In genomic region chr10:7953447-7953846, GRCh38 we compare ENCODE assay signal across 18 cellular contexts.
DNase-seq lines count a peak whose midpoint lies in the region; ATAC-seq and TF ChIP-seq lines count a peak whose summit lies in the region.
"Had no signal": no experiment of that assay in that cellular context is flagged by ENCODE, and none has a peak within 500 bp of the region (broad histone marks: within the 10 kb centered on the region; RNA-seq: fewer than 3 reads in every experiment).

No MANE protein-coding gene starts in this region.

- peak overlapping the region; percentile 84 for H2BK20ac ChIP-seq in IMR-90 (ENCODE audit: low read depth, low read length)

- no peak overlapping the region for H3K4me3 Mint-ChIP-seq in stimulated activated memory B cell treated with anti-CD40 and anti-IgM and Interleukin-4, amounts not matched to agents 10 μg/mL and 1 μg/mL and 100 μg/mL, for 72 hours
- H3K4me3 Mint-ChIP-seq in naive thymus-derived CD4-positive, alpha-beta T cell: no peak overlapping the region
- H3K4me3 Mint-ChIP-seq: CD4-positive, alpha-beta T cell; HFFc6 had no signal

- peaks cover 9% of the 10 kb centered on the region for H3K36me3 Mint-ChIP-seq in stimulated activated memory B cell treated with anti-CD40 and anti-IgM and Interleukin-4, amounts not matched to agents 10 μg/mL and 1 μg/mL and 100 μg/mL, for 72 hours
- H3K36me3 Mint-ChIP-seq in naive thymus-derived CD4-positive, alpha-beta T cell: peaks cover 0 to 27% (median 11%) of the 10 kb centered on the region in 5 donors

- peaks cover 16% of the 10 kb centered on the region for H3K4me1 ChIP-seq in IMR-90 (ENCODE audit: control insufficient read depth, insufficient read depth, low read length)
- H3K4me1 ChIP-seq in naive thymus-derived CD4-positive, alpha-beta T cell (ENCODE audit: control insufficient read depth in 2 of 2, insufficient read depth in 2 of 2, low read length in 2 of 2): no peaks in the 10 kb centered on the region

- H3K27me3 Mint-ChIP-seq in stimulated activated memory B cell treated with anti-CD40 and anti-IgM and Interleukin-4, amounts not matched to agents 10 μg/mL and 1 μg/mL and 100 μg/mL, for 72 hours: no peaks in the 10 kb centered on the region
- no peaks in the 10 kb centered on the region for H3K27me3 Mint-ChIP-seq in naive thymus-derived CD4-positive, alpha-beta T cell
- H3K27me3 Mint-ChIP-seq: CD4-positive, alpha-beta T cell had no signal

- peaks cover 16 to 38% of the 10 kb centered on the region in 2 experiments for H3K79me1 ChIP-seq in IMR-90 (ENCODE audit: low read depth in 1 of 2, low read length in 2 of 2)

- DNase-seq in IMR-90: no peak
- DNase-seq in SW480 (ENCODE audit: low spot score): peak; percentile 66
- no peak for DNase-seq in left colon
- no peak for DNase-seq in activated gamma-delta T cell (lab: John Stamatoyannopoulos, UW)
- DNase-seq in activated T-cell treated with anti-CD3 and anti-CD28 coated beads for 4 hours: no peak
- no peak for DNase-seq in naive thymus-derived CD4-positive, alpha-beta T cell
- DNase-seq: AML-193; CD4-positive, alpha-beta T cell; DMS153; DMS79; GDM1; GOT3; H7; HFFc6 had no signal

- no peak for TF ChIP-seq RAD21 in IMR-90 (IDR thresholded peaks at IDR 0.05; ENCODE audit: low read length)

- peak overlapping the region in 1 of 2 experiments; percentile 56; a peak in 1 of 4 replicates for H4K8ac ChIP-seq in IMR-90 (ENCODE audit: low read depth in 2 of 2, low read length in 2 of 2)

- H3K36me3 ChIP-seq in IMR-90 (ENCODE audit: control insufficient read depth, insufficient read depth, low read length): no peaks in the 10 kb centered on the region
- H3K36me3 ChIP-seq in naive thymus-derived CD4-positive, alpha-beta T cell (ENCODE audit: control insufficient read depth in 2 of 3, insufficient read depth in 3 of 3, low read length in 3 of 3): no peaks in the 10 kb centered on the region

- WGBS in IMR-90 (ENCODE audit: extremely low coverage in 2 of 2, insufficient read length in 1 of 2), 2 experiments: no CpG with 5 or more reads among the region's 4 CpGs

- no peak overlapping the region for H2AFZ ChIP-seq in IMR-90 (replicated peaks; ENCODE audit: low read length, poor library complexity)

- peak overlapping the region; percentile 87 for H2BK120ac ChIP-seq in IMR-90 (ENCODE audit: low read depth, low read length)

- no peak overlapping the region for H4K5ac ChIP-seq in IMR-90 (ENCODE audit: low read depth, low read length)

- H3K56ac ChIP-seq in IMR-90 (ENCODE audit: extremely low read depth, insufficient read depth, low read length): no peak overlapping the region

- peak overlapping the region; percentile 59 for H2BK5ac ChIP-seq in IMR-90 (ENCODE audit: low read depth, low read length, poor library complexity, severe bottlenecking)

- dilution Hi-C loops in IMR-90 (cut with HindIII; ENCODE audit: low sequenced_read_pairs, unreplicated experiment): no loop called here

- no peak for ATAC-seq in IMR-90 (ENCODE audit: low read depth)
- peak; percentile 92 for ATAC-seq in left colon
- no peak for ATAC-seq in stimulated activated memory B cell treated with anti-CD40 and anti-IgM and Interleukin-4, amounts not matched to agents 10 μg/mL and 1 μg/mL and 100 μg/mL, for 72 hours
- no peak for ATAC-seq in naive thymus-derived CD4-positive, alpha-beta T cell
- ATAC-seq: HCT116, K562 had no signal

- peaks cover 40% of the 10 kb centered on the region for H3K4me1 Mint-ChIP-seq in stimulated activated memory B cell treated with anti-CD40 and anti-IgM and Interleukin-4, amounts not matched to agents 10 μg/mL and 1 μg/mL and 100 μg/mL, for 72 hours
- peaks cover 4 to 50% (median 35%) of the 10 kb centered on the region in 7 donors for H3K4me1 Mint-ChIP-seq in naive thymus-derived CD4-positive, alpha-beta T cell

- no peak overlapping the region for H3K23ac ChIP-seq in IMR-90 (ENCODE audit: low read depth, low read length)

- intact Hi-C loops in IMR-90 (cut with micrococcal nuclease): no loop called here
- intact Hi-C loops in left colon (cut with DNase I, micrococcal nuclease): no loop called here
- intact Hi-C loops in naive thymus-derived CD4-positive, alpha-beta T cell (cut with micrococcal nuclease): no loop called here

- H2BK15ac ChIP-seq in IMR-90 (ENCODE audit: low read depth, low read length): peak overlapping the region; percentile 94; the same call in 2 of the 3 replicates

- H3K18ac ChIP-seq in IMR-90 (ENCODE audit: low read depth, low read length): peak overlapping the region; percentile 60; the same call in 1 of the 2 replicates

- H3K27ac Mint-ChIP-seq in stimulated activated memory B cell treated with anti-CD40 and anti-IgM and Interleukin-4, amounts not matched to agents 10 μg/mL and 1 μg/mL and 100 μg/mL, for 72 hours: peak overlapping the region; percentile 34
- H3K27ac Mint-ChIP-seq in naive thymus-derived CD4-positive, alpha-beta T cell: peak overlapping the region in 1 of 9 donors; percentile 26
- H3K27ac Mint-ChIP-seq: CD4-positive, alpha-beta T cell; HFFc6 had no signal

- no peak for TF ChIP-seq POLR2A in IMR-90 (IDR thresholded peaks at IDR 0.05; ENCODE audit: low read depth, low read length)

- no peaks in the 10 kb centered on the region for H3K9me3 Mint-ChIP-seq in stimulated activated memory B cell treated with anti-CD40 and anti-IgM and Interleukin-4, amounts not matched to agents 10 μg/mL and 1 μg/mL and 100 μg/mL, for 72 hours
- no peaks in the 10 kb centered on the region for H3K9me3 Mint-ChIP-seq in naive thymus-derived CD4-positive, alpha-beta T cell
- H3K9me3 Mint-ChIP-seq: CD4-positive, alpha-beta T cell had no signal

- peak overlapping the region; percentile 71 for H3K14ac ChIP-seq in IMR-90 (replicated peaks; ENCODE audit: low read depth, low read length)

- peak overlapping the region; percentile 71 for H3K4ac ChIP-seq in IMR-90 (ENCODE audit: low read depth, low read length)

- no peak overlapping the region for H3K4me2 ChIP-seq in IMR-90 (ENCODE audit: low read depth, low read length)

- H3K27me3 ChIP-seq in IMR-90 (ENCODE audit: control insufficient read depth, insufficient read depth, low read length): no peaks in the 10 kb centered on the region
- H3K27me3 ChIP-seq in naive thymus-derived CD4-positive, alpha-beta T cell (ENCODE audit: control insufficient read depth in 2 of 2, insufficient read depth in 2 of 2, low read length in 2 of 2): no peaks in the 10 kb centered on the region

- BruUV-seq in IMR-90 (replicated peaks; lab: Mats Ljungman, UMichigan): no TSS peak

- peak overlapping the region; percentile 71 for H4K91ac ChIP-seq in IMR-90 (ENCODE audit: insufficient read depth, low read depth, low read length)

- no peak overlapping the region for H3K4me3 ChIP-seq in IMR-90 (ENCODE audit: insufficient read depth, low read depth, low read length)
- no peak overlapping the region for H3K4me3 ChIP-seq in naive thymus-derived CD4-positive, alpha-beta T cell (ENCODE audit: low read length)
- H3K4me3 ChIP-seq: K562 had no signal

- in situ Hi-C loops in IMR-90 (cut with MboI; ENCODE audit: low sequenced_read_pairs): no loop called here

- TF ChIP-seq CTCF in IMR-90 (conservative IDR thresholded peaks at IDR 0.05; ENCODE audit: low read depth, low read length): no peak

- peak overlapping the region; percentile 77 for H2AK5ac ChIP-seq in IMR-90 (ENCODE audit: low read depth, low read length)

- no peaks in the 10 kb centered on the region; the same call in 1 of the 2 replicates for H3K9me3 ChIP-seq in IMR-90 (ENCODE audit: control insufficient read depth, insufficient read depth, low read length)
- H3K9me3 ChIP-seq in naive thymus-derived CD4-positive, alpha-beta T cell (ENCODE audit: control insufficient read depth in 2 of 3, low read length in 3 of 3): no peaks in the 10 kb centered on the region

- H2AK9ac ChIP-seq in IMR-90 (replicated peaks; ENCODE audit: low read depth, low read length, poor library complexity): peak overlapping the region; percentile 60

- H3K9ac ChIP-seq in IMR-90 (ENCODE audit: low read depth, low read length): no peak overlapping the region

- CTCF ChIA-PET in IMR-90 (lab: Yijun Ruan, JAX): no interaction called here
- CTCF ChIA-PET in naive thymus-derived CD4-positive, alpha-beta T cell (lab: Charles Lee): no interaction called here

- POLR2A ChIA-PET in IMR-90 (lab: Charles Lee; ENCODE audit: unreplicated experiment): no interaction called here
- POLR2A ChIA-PET in naive thymus-derived CD4-positive, alpha-beta T cell (lab: Charles Lee): no interaction called here

- no peaks in the 10 kb centered on the region for H4K20me1 ChIP-seq in IMR-90 (ENCODE audit: insufficient read depth, low read length)

- H3K27ac ChIP-seq in IMR-90 (ENCODE audit: insufficient read depth, low read length): no peak overlapping the region
- H3K27ac ChIP-seq in naive thymus-derived CD4-positive, alpha-beta T cell (ENCODE audit: low read depth, low read length): no peak overlapping the region
- H3K27ac ChIP-seq: C4-2B had no signal

- H3K9me1 ChIP-seq in IMR-90 (ENCODE audit: insufficient read depth, low read length): peaks cover 8% of the 10 kb centered on the region; the same call in 1 of the 2 replicates

TF ChIP-seq in IMR-90, 13 proteins besides CTCF, POLR2A, EP300 and RAD21:
- TF ChIP-seq CEBPB (IDR thresholded peaks at IDR 0.05; ENCODE audit: low read depth, low read length) (no peak), MAFK (IDR thresholded peaks at IDR 0.05; ENCODE audit: low read depth, low read length) (no peak), MAZ (IDR thresholded peaks at IDR 0.05; ENCODE audit: borderline replicate concordance, low read depth, low read length) (no peak), RFX5 (IDR thresholded peaks at IDR 0.05; ENCODE audit: low read depth, low read length) (no peak), SMC3 (IDR thresholded peaks at IDR 0.05; ENCODE audit: low read depth, low read length) (no peak), CHD1 (IDR thresholded peaks at IDR 0.05; ENCODE audit: low read depth, low read length) (no peak), MXI1 (IDR thresholded peaks at IDR 0.05; ENCODE audit: borderline replicate concordance, low read depth, low read length) (no peak), BHLHE40 (IDR thresholded peaks at IDR 0.05; ENCODE audit: low read depth, low read length) (no peak), NFE2L2 (IDR thresholded peaks at IDR 0.05; ENCODE audit: low read depth, low read length) (no peak)
- TF ChIP-seq, protein P1, sequence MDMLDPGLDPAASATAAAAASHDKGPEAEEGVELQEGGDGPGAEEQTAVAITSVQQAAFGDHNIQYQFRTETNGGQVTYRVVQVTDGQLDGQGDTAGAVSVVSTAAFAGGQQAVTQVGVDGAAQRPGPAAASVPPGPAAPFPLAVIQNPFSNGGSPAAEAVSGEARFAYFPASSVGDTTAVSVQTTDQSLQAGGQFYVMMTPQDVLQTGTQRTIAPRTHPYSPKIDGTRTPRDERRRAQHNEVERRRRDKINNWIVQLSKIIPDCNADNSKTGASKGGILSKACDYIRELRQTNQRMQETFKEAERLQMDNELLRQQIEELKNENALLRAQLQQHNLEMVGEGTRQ (IDR thresholded peaks at IDR 0.05; ENCODE audit: low read depth, low read length): no peak
